ENCODE assay signal across 1 cellular context in genomic region chr10:97454330-97455036, GRCh38.
A peak's percentile ranks its signal among the peaks of the same experiment; 100 is the strongest.
TF ChIP-seq lines count a peak whose summit lies in the region.

No MANE protein-coding gene starts in this region.

TF ChIP-seq in K562, 482 proteins besides CTCF, POLR2A, EP300 and RAD21:
- TF ChIP-seq HMG20B (CRISPR knock-in tag; IDR thresholded peaks at IDR 0.05) (no peak), ZNF263 (CRISPR knock-in tag; IDR thresholded peaks at IDR 0.05; ENCODE audit: borderline replicate concordance) (no peak), ZNF717 (CRISPR knock-in tag; IDR thresholded peaks at IDR 0.05) (no peak), SP1 (CRISPR knock-in tag; IDR thresholded peaks at IDR 0.05) (no peak), NFIC (IDR thresholded peaks at IDR 0.05) (peak; percentile 87), ZNF644 (tag; IDR thresholded peaks at IDR 0.05; ENCODE audit: low read depth) (no peak), GATAD2B (IDR thresholded peaks at IDR 0.05; ENCODE audit: borderline replicate concordance) (no peak), SUPT5H (IDR thresholded peaks at IDR 0.05) (0 out of 2 replicates have a peak, but pooled peaks have one; percentile 34)
